Comparison of ENCODE assay signal across 8 cellular contexts in genomic region chr20:46681032-46681854, GRCh38.
DNase-seq lines count a peak whose midpoint lies in the region; ATAC-seq and FAIRE-seq lines count a peak whose summit lies in the region.

No MANE protein-coding gene starts in this region.

- peak; percentile 72 for FAIRE-seq in G401.6 (lab: Jason Lieb, UNC)

- no peak overlapping the region for H3K4me3 ChIP-seq in adipocyte (ENCODE audit: low read length)

- no peak overlapping the region for H3K9ac ChIP-seq in adipocyte (ENCODE audit: low read length)

- peaks cover 35% of the 10 kb centered on the region for H3K4me1 ChIP-seq in adipocyte (ENCODE audit: control insufficient read depth, insufficient read depth, low read length)

- H3K27me3 ChIP-seq in adipocyte (replicated peaks; ENCODE audit: control insufficient read depth, insufficient read depth, low read length), result no peaks in the 10 kb centered on the region

- peaks cover 21% of the 10 kb centered on the region for H3K36me3 ChIP-seq in adipocyte (ENCODE audit: control insufficient read depth, insufficient read depth, low read length, severe bottlenecking)

- H3K9me3 ChIP-seq in adipocyte (ENCODE audit: control insufficient read depth, low read length), result no peaks in the 10 kb centered on the region

- ATAC-seq in GM19463 (IDR thresholded peaks at IDR 0.05; ENCODE audit: unreplicated experiment), result no peak

- DNase-seq in NCI-H1048 (lab: John Stamatoyannopoulos, UW) (peak; percentile 12), T follicular helper cell (ENCODE audit: low read depth) (peak; percentile 49), adipocyte (ENCODE audit: low read depth) (peak; percentile 61), hippocampal formation (lab: John Stamatoyannopoulos, UW) (peak; percentile 45 to 63), NCI-H446 treated with DMSO at 0.1 percent for 48 hours (lab: John Stamatoyannopoulos, UW) (no peak)
- peak; percentile 50 to 68 for DNase-seq in stimulated activated CD4-positive, alpha-beta T cell treated with anti-CD3 and anti-CD28 coated beads, Interleukin-12 subunit alpha, Interleukin-12 subunit beta, amount 100 ng/mL, for 24 hours (ENCODE audit: low read depth in 2 of 2)
